3 cellular contexts compared by ENCODE assay signal in the genomic region with DNA sequence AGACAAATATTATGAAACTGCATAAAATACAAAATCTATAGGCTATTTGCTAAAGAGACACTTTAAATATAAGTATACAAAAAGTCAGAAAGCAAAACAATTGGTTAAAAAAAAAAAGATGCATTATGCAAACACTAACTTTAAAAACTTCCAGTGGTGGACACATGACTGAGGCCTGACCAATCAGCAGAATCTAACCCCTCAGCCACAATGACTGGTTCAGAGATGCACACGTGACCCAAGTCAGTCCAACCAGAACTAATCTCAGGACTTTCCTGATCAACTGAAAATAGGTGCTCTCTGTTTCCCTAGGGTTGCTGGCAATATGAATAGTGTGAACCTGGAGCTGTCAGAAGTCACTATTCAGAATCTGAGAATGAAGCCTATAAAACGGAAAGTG.
TF ChIP-seq lines count a peak whose summit lies in the region.

No MANE protein-coding gene starts in this region.

TF ChIP-seq in HepG2, 621 proteins besides CTCF, POLR2A, EP300 and RAD21:
- TF ChIP-seq RAD51 (IDR thresholded peaks at IDR 0.05; ENCODE audit: borderline replicate concordance) (0 out of 2 replicates have a peak, but pooled peaks have one; percentile 22), RBM22 (optimal IDR thresholded peaks at IDR 0.05; ENCODE audit: low read length) (no peak), ZNF562 (CRISPR knock-in tag; IDR thresholded peaks at IDR 0.05; ENCODE audit: borderline replicate concordance) (no peak), SOX6 (IDR thresholded peaks at IDR 0.05) (no peak), SOX6 (CRISPR knock-in tag; IDR thresholded peaks at IDR 0.05) (no peak)
- TF ChIP-seq, protein P1, sequence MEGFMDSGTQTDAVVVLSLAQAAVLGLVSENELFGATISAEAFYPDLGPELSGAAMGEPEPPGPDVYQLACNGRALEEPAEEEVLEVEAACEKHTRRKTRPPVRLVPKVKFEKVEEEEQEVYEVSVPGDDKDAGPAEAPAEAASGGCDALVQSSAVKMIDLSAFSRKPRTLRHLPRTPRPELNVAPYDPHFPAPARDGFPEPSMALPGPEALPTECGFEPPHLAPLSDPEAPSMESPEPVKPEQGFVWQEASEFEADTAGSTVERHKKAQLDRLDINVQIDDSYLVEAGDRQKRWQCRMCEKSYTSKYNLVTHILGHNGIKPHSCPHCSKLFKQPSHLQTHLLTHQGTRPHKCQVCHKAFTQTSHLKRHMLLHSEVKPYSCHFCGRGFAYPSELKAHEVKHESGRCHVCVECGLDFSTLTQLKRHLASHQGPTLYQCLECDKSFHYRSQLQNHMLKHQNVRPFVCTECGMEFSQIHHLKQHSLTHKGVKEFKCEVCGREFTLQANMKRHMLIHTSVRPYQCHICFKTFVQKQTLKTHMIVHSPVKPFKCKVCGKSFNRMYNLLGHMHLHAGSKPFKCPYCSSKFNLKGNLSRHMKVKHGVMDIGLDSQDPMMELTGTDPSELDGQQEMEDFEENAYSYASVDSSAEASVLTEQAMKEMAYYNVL (CRISPR knock-in tag; IDR thresholded peaks at IDR 0.05; ENCODE audit: borderline replicate concordance): no peak
- TF ChIP-seq, protein P2, sequence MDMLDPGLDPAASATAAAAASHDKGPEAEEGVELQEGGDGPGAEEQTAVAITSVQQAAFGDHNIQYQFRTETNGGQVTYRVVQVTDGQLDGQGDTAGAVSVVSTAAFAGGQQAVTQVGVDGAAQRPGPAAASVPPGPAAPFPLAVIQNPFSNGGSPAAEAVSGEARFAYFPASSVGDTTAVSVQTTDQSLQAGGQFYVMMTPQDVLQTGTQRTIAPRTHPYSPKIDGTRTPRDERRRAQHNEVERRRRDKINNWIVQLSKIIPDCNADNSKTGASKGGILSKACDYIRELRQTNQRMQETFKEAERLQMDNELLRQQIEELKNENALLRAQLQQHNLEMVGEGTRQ (IDR thresholded peaks at IDR 0.05; ENCODE audit: low read depth, low read length): 0 out of 2 replicates have a peak, but pooled peaks have one; percentile 28
- TF ChIP-seq, protein P2 (CRISPR knock-in tag; IDR thresholded peaks at IDR 0.05; ENCODE audit: borderline replicate concordance): no peak

TF ChIP-seq in Ishikawa, 13 proteins besides CTCF, POLR2A, EP300 and RAD21:
- no peak for TF ChIP-seq CEBPB (IDR thresholded peaks at IDR 0.05)
- TF ChIP-seq, protein P3, sequence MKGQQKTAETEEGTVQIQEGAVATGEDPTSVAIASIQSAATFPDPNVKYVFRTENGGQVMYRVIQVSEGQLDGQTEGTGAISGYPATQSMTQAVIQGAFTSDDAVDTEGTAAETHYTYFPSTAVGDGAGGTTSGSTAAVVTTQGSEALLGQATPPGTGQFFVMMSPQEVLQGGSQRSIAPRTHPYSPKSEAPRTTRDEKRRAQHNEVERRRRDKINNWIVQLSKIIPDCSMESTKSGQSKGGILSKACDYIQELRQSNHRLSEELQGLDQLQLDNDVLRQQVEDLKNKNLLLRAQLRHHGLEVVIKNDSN (IDR thresholded peaks at IDR 0.05): peak; percentile 51

TF ChIP-seq in K562, 482 proteins besides CTCF, POLR2A, EP300 and RAD21:
- TF ChIP-seq, protein P3 (CRISPR knock-in tag; IDR thresholded peaks at IDR 0.05): peak; percentile 40; the same call in 1 of the 2 replicates
- TF ChIP-seq PTRF (tag; IDR thresholded peaks at IDR 0.05) (no peak), CHCHD3 (CRISPR knock-in tag; IDR thresholded peaks at IDR 0.05) (no peak), ATF7 (IDR thresholded peaks at IDR 0.05) (no peak)
- TF ChIP-seq, protein P4, sequence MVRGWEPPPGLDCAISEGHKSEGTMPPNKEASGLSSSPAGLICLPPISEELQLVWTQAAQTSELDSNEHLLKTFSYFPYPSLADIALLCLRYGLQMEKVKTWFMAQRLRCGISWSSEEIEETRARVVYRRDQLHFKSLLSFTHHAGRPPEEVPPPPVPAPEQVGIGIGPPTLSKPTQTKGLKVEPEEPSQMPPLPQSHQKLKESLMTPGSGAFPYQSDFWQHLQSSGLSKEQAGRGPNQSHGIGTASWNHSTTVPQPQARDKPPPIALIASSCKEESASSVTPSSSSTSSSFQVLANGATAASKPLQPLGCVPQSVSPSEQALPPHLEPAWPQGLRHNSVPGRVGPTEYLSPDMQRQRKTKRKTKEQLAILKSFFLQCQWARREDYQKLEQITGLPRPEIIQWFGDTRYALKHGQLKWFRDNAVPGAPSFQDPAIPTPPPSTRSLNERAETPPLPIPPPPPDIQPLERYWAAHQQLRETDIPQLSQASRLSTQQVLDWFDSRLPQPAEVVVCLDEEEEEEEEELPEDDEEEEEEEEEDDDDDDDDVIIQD (CRISPR knock-in tag; IDR thresholded peaks at IDR 0.05): no peak
- TF ChIP-seq, protein P2 (CRISPR knock-in tag; IDR thresholded peaks at IDR 0.05): peak; percentile 46
